In the genomic region with DNA sequence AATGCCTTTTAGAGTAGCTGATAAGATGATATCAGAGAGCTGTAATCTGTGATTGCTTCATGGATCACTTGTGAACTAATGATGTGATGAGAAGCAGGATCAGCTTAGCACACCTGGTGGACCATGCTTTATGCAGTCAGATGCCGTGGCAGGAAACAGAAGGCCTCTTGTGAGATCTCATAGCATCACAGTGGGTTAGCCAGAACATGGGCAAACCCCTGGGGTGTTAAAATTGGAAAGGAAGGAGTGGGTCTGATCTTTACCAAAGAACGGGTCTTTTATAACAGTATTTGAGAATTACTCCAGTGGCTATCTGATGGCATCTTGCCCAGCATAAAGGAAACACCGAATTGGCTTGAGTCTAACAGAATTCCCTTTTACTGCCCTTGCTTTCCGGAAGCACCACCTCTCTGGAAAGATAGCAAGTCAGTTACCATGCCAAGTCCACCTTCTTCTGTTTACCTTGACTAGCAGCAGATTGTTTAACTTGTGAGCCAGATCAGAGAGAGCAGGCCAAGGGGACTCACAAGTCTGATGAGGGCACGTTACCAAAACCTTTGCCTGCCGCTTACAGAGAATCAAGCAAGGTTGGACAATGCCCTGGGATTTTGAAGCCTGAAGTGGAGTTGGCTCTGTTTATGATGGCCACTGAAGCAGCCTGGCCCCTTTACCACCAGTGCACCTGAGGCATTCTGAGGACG, we compare ENCODE assay signal across 1 cellular context.
A peak's percentile ranks its signal among the peaks of the same experiment; 100 is the strongest.
TF ChIP-seq lines count a peak whose summit lies in the region.

No MANE protein-coding gene starts in this region.

TF ChIP-seq in HepG2, 621 proteins besides CTCF, POLR2A, EP300 and RAD21 (continued from another document and continues in another):
- TF ChIP-seq RNF219 (CRISPR knock-in tag; IDR thresholded peaks at IDR 0.05) (no peak), CBFB (CRISPR knock-in tag; IDR thresholded peaks at IDR 0.05) (no peak), ZNF652 (CRISPR knock-in tag; IDR thresholded peaks at IDR 0.05; ENCODE audit: borderline replicate concordance, low read depth) (peak; percentile 38; the same call in 1 of the 2 replicates), YEATS2 (CRISPR knock-in tag; IDR thresholded peaks at IDR 0.05; ENCODE audit: borderline replicate concordance) (peak; percentile 48; the same call in 1 of the 2 replicates), ARNT (IDR thresholded peaks at IDR 0.05) (no peak), XBP1 (CRISPR knock-in tag; IDR thresholded peaks at IDR 0.05) (no peak), GATAD2A (CRISPR knock-in tag; IDR thresholded peaks at IDR 0.05) (peak; percentile 90), U2AF1 (optimal IDR thresholded peaks at IDR 0.05; ENCODE audit: low read depth, low read length) (no peak), POGZ (CRISPR knock-in tag; IDR thresholded peaks at IDR 0.05) (0 out of 2 replicates have a peak, but pooled peaks have one; percentile 10), THAP11 (CRISPR knock-in tag; IDR thresholded peaks at IDR 0.05) (peak; percentile 48), SOX5 (CRISPR knock-in tag; IDR thresholded peaks at IDR 0.05; ENCODE audit: borderline replicate concordance) (peak; percentile 66; the same call in 1 of the 2 replicates), CHD2 (IDR thresholded peaks at IDR 0.05; ENCODE audit: low read depth, low read length) (no peak), CC2D1A (CRISPR knock-in tag; IDR thresholded peaks at IDR 0.05) (no peak), HMG20B (CRISPR knock-in tag; conservative IDR thresholded peaks at IDR 0.05) (0 out of 2 replicates have a peak, but pooled peaks have one; percentile 11), SPEN (CRISPR knock-in tag; IDR thresholded peaks at IDR 0.05; ENCODE audit: low read depth) (no peak; the same call in 1 of the 2 replicates), PAWR (CRISPR knock-in tag; IDR thresholded peaks at IDR 0.05; ENCODE audit: borderline replicate concordance) (no peak), ZNF337 (CRISPR knock-in tag; IDR thresholded peaks at IDR 0.05; ENCODE audit: borderline replicate concordance, low read depth) (no peak), KDM2A (CRISPR knock-in tag; IDR thresholded peaks at IDR 0.05; ENCODE audit: borderline replicate concordance, low read depth) (no peak), ZNF468 (CRISPR knock-in tag; IDR thresholded peaks at IDR 0.05) (no peak), SP1 (IDR thresholded peaks at IDR 0.05) (no peak), SP1 (CRISPR knock-in tag; IDR thresholded peaks at IDR 0.05) (no peak), SKI (IDR thresholded peaks at IDR 0.05; ENCODE audit: partially characterized antibody) (no peak), FIP1L1 (IDR thresholded peaks at IDR 0.05; ENCODE audit: borderline replicate concordance, insufficient read depth, low read depth, low read length) (no peak), RXRB (CRISPR knock-in tag; IDR thresholded peaks at IDR 0.05; ENCODE audit: borderline replicate concordance) (peak; percentile 23; the same call in 1 of the 2 replicates), ATRX (CRISPR knock-in tag; IDR thresholded peaks at IDR 0.05; ENCODE audit: borderline replicate concordance) (no peak), CENPBD1 (CRISPR knock-in tag; IDR thresholded peaks at IDR 0.05; ENCODE audit: borderline replicate concordance, low read depth) (no peak), ZNF660 (CRISPR knock-in tag; IDR thresholded peaks at IDR 0.05; ENCODE audit: borderline replicate concordance, low read depth) (no peak), ZNF572 (CRISPR knock-in tag; IDR thresholded peaks at IDR 0.05) (no peak), ZSCAN20 (CRISPR knock-in tag; IDR thresholded peaks at IDR 0.05; ENCODE audit: borderline replicate concordance) (no peak), ERF (CRISPR knock-in tag; IDR thresholded peaks at IDR 0.05) (no peak), REPIN1 (CRISPR knock-in tag; IDR thresholded peaks at IDR 0.05; ENCODE audit: borderline replicate concordance, low read depth) (0 out of 2 replicates have a peak, but pooled peaks have one; percentile 19), ZFP36 (IDR thresholded peaks at IDR 0.05; ENCODE audit: borderline replicate concordance, low read depth, low read length, partially characterized antibody) (no peak), ZNF563 (CRISPR knock-in tag; IDR thresholded peaks at IDR 0.05) (no peak), ZNF558 (CRISPR knock-in tag; IDR thresholded peaks at IDR 0.05; ENCODE audit: borderline replicate concordance) (no peak), TCF12 (IDR thresholded peaks at IDR 0.05) (no peak), TCF12 (CRISPR knock-in tag; IDR thresholded peaks at IDR 0.05) (no peak), ZNF546 (CRISPR knock-in tag; conservative IDR thresholded peaks at IDR 0.05) (no peak), KDM3A (CRISPR knock-in tag; IDR thresholded peaks at IDR 0.05; ENCODE audit: low read depth) (no peak), ZNF781 (CRISPR knock-in tag; IDR thresholded peaks at IDR 0.05; ENCODE audit: borderline replicate concordance, not compliant biosample characterization) (no peak), DZIP1 (CRISPR knock-in tag; IDR thresholded peaks at IDR 0.05) (no peak), MAF1 (CRISPR knock-in tag; IDR thresholded peaks at IDR 0.05; ENCODE audit: borderline replicate concordance) (no peak), ZNF709 (CRISPR knock-in tag; IDR thresholded peaks at IDR 0.05) (peak; percentile 40; the same call in 1 of the 2 replicates), ELF1 (CRISPR knock-in tag; IDR thresholded peaks at IDR 0.05) (peak; percentile 71), ZNF101 (CRISPR knock-in tag; IDR thresholded peaks at IDR 0.05; ENCODE audit: borderline replicate concordance, low read depth) (no peak), ZNF484 (CRISPR knock-in tag; IDR thresholded peaks at IDR 0.05; ENCODE audit: borderline replicate concordance, low read depth) (no peak), TARDBP (CRISPR knock-in tag; IDR thresholded peaks at IDR 0.05) (0 out of 2 replicates have a peak, but pooled peaks have one; percentile 22), RFXAP (CRISPR knock-in tag; IDR thresholded peaks at IDR 0.05; ENCODE audit: borderline replicate concordance) (0 out of 2 replicates have a peak, but pooled peaks have one; percentile 57)
- TF ChIP-seq, protein P1, sequence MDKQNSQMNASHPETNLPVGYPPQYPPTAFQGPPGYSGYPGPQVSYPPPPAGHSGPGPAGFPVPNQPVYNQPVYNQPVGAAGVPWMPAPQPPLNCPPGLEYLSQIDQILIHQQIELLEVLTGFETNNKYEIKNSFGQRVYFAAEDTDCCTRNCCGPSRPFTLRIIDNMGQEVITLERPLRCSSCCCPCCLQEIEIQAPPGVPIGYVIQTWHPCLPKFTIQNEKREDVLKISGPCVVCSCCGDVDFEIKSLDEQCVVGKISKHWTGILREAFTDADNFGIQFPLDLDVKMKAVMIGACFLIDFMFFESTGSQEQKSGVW (CRISPR knock-in tag; IDR thresholded peaks at IDR 0.05; ENCODE audit: borderline replicate concordance), result no peak
- TF ChIP-seq, protein P2, sequence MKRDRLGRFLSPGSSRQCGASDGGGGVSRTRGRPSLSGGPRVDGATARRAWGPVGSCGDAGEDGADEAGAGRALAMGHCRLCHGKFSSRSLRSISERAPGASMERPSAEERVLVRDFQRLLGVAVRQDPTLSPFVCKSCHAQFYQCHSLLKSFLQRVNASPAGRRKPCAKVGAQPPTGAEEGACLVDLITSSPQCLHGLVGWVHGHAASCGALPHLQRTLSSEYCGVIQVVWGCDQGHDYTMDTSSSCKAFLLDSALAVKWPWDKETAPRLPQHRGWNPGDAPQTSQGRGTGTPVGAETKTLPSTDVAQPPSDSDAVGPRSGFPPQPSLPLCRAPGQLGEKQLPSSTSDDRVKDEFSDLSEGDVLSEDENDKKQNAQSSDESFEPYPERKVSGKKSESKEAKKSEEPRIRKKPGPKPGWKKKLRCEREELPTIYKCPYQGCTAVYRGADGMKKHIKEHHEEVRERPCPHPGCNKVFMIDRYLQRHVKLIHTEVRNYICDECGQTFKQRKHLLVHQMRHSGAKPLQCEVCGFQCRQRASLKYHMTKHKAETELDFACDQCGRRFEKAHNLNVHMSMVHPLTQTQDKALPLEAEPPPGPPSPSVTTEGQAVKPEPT (CRISPR knock-in tag; IDR thresholded peaks at IDR 0.05; ENCODE audit: low read depth), result no peak
- TF ChIP-seq, protein P3, sequence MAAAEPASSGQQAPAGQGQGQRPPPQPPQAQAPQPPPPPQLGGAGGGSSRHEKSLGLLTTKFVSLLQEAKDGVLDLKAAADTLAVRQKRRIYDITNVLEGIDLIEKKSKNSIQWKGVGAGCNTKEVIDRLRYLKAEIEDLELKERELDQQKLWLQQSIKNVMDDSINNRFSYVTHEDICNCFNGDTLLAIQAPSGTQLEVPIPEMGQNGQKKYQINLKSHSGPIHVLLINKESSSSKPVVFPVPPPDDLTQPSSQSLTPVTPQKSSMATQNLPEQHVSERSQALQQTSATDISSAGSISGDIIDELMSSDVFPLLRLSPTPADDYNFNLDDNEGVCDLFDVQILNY (CRISPR knock-in tag; conservative IDR thresholded peaks at IDR 0.05), result no peak
- TF ChIP-seq, protein P4, sequence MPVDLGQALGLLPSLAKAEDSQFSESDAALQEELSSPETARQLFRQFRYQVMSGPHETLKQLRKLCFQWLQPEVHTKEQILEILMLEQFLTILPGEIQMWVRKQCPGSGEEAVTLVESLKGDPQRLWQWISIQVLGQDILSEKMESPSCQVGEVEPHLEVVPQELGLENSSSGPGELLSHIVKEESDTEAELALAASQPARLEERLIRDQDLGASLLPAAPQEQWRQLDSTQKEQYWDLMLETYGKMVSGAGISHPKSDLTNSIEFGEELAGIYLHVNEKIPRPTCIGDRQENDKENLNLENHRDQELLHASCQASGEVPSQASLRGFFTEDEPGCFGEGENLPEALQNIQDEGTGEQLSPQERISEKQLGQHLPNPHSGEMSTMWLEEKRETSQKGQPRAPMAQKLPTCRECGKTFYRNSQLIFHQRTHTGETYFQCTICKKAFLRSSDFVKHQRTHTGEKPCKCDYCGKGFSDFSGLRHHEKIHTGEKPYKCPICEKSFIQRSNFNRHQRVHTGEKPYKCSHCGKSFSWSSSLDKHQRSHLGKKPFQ (CRISPR knock-in tag; IDR thresholded peaks at IDR 0.05; ENCODE audit: insufficient replicate concordance), result no peak
- TF ChIP-seq, protein P5, sequence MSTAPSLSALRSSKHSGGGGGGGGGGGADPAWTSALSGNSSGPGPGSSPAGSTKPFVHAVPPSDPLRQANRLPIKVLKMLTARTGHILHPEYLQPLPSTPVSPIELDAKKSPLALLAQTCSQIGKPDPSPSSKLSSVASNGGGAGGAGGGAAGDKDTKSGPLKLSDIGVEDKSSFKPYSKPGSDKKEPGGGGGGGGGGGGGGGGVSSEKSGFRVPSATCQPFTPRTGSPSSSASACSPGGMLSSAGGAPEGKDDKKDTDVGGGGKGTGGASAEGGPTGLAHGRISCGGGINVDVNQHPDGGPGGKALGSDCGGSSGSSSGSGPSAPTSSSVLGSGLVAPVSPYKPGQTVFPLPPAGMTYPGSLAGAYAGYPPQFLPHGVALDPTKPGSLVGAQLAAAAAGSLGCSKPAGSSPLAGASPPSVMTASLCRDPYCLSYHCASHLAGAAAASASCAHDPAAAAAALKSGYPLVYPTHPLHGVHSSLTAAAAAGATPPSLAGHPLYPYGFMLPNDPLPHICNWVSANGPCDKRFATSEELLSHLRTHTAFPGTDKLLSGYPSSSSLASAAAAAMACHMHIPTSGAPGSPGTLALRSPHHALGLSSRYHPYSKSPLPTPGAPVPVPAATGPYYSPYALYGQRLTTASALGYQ (CRISPR knock-in tag; IDR thresholded peaks at IDR 0.05), result no peak; the same call in 1 of the 2 replicates
- TF ChIP-seq, protein P6, sequence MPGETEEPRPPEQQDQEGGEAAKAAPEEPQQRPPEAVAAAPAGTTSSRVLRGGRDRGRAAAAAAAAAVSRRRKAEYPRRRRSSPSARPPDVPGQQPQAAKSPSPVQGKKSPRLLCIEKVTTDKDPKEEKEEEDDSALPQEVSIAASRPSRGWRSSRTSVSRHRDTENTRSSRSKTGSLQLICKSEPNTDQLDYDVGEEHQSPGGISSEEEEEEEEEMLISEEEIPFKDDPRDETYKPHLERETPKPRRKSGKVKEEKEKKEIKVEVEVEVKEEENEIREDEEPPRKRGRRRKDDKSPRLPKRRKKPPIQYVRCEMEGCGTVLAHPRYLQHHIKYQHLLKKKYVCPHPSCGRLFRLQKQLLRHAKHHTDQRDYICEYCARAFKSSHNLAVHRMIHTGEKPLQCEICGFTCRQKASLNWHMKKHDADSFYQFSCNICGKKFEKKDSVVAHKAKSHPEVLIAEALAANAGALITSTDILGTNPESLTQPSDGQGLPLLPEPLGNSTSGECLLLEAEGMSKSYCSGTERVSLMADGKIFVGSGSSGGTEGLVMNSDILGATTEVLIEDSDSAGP (CRISPR knock-in tag; IDR thresholded peaks at IDR 0.05; ENCODE audit: borderline replicate concordance), result no peak
